ENCODE assay signal across 10 cellular contexts in genomic region chr11:133951484-133952198, GRCh38. TPM values are rescaled to one million over a fixed set of nuclear protein-coding genes. Genes with fewer than 3 reads are reported as not detected.
A peak's percentile ranks its signal among the peaks of the same experiment; 100 is the strongest.
DNase-seq lines count a peak whose midpoint lies in the region; ATAC-seq and TF ChIP-seq lines count a peak whose summit lies in the region.
"Had no signal": no experiment of that assay in that cellular context is flagged by ENCODE, and none has a peak within 500 bp of the region (broad histone marks: within the 10 kb centered on the region; RNA-seq: fewer than 3 reads in every experiment).

No MANE protein-coding gene starts in this region.

- peaks cover 11 to 16% of the 10 kb centered on the region in 2 donors for H3K36me3 Mint-ChIP-seq in activated naive CD4-positive, alpha-beta T cell treated with anti-CD3 and anti-CD28 coated beads, Interleukin-2, amount 50 U/mL, for 72 hours

- H3K9me3 ChIP-seq in psoas muscle, result no peaks in the 10 kb centered on the region

- H3K27ac Mint-ChIP-seq in activated naive CD4-positive, alpha-beta T cell treated with anti-CD3 and anti-CD28 coated beads, Interleukin-2, amount 50 U/mL, for 72 hours, result no peak overlapping the region

- peak; percentile 33 for DNase-seq in GM03348 (ENCODE audit: low spot score)
- peak; percentile 42 for DNase-seq in NCI-H446 treated with DMSO at 0.1 percent for 48 hours (lab: John Stamatoyannopoulos, UW)
- DNase-seq in fibroblast of villous mesenchyme (ENCODE audit: low read depth), result peak; percentile 24
- no peak for DNase-seq in psoas muscle
- DNase-seq in GDM1 (lab: John Stamatoyannopoulos, UW), result no peak
- DNase-seq in KG1 (lab: John Stamatoyannopoulos, UW), result no peak
- DNase-seq in activated naive CD4-positive, alpha-beta T cell treated with anti-CD3 and anti-CD28 coated beads, Interleukin-2, amount 50 U/mL, for 72 hours (ENCODE audit: low spot score in 2 of 2), result no peak
- DNase-seq: activated CD8-positive, alpha-beta memory T cell treated with anti-CD3 and anti-CD28 coated beads, Interleukin-2, amount 50 U/mL, for 48 hours; Kasumi-1 had no signal

- peaks cover 0 to 24% (median 0%) of the 10 kb centered on the region in 3 donors for H3K27me3 ChIP-seq in psoas muscle (ENCODE audit: insufficient read depth in 3 of 3, low read length in 2 of 3)

- WGBS in psoas muscle, 3 donors, result 19 to 32% (median 27%) methylated on average over 25 of the region's 25 CpGs

- TF ChIP-seq CTCF in fibroblast of villous mesenchyme (IDR thresholded peaks at IDR 0.05; ENCODE audit: insufficient read depth, low read depth, low read length) (no peak), psoas muscle (IDR thresholded peaks at IDR 0.05) (no peak)

- intact Hi-C loops in psoas muscle (cut with DNase I), result no loop called here

- peak overlapping the region; percentile 75 for H3K27ac ChIP-seq in psoas muscle

- peak in 3 of 4 donors; percentile 16 to 40 (median 33) for ATAC-seq in psoas muscle
- no peak for ATAC-seq in GM21381 (IDR thresholded peaks at IDR 0.05; ENCODE audit: unreplicated experiment)
- no peak for ATAC-seq in activated naive CD4-positive, alpha-beta T cell treated with anti-CD3 and anti-CD28 coated beads, Interleukin-2, amount 50 U/mL, for 72 hours

- no peaks in the 10 kb centered on the region for H3K36me3 ChIP-seq in psoas muscle (ENCODE audit: insufficient read depth in 1 of 2, low read depth in 1 of 2)

- no peaks in the 10 kb centered on the region for H3K9me3 Mint-ChIP-seq in activated naive CD4-positive, alpha-beta T cell treated with anti-CD3 and anti-CD28 coated beads, Interleukin-2, amount 50 U/mL, for 72 hours

- peaks cover 41% of the 10 kb centered on the region for H3K4me1 ChIP-seq in psoas muscle

- no peak overlapping the region for H3K4me3 ChIP-seq in fibroblast of villous mesenchyme (ENCODE audit: low read depth, low read length)
- peak overlapping the region; percentile 57 for H3K4me3 ChIP-seq in psoas muscle

RNA-seq across cellular contexts. Expression of gene IGSF9B, which starts 5.1 kb away (rescaled TPM):
- total RNA-seq in fibroblast of villous mesenchyme, result under 0.01 TPM in 1 of 2 replicates, not detected in the other
- total RNA-seq in psoas muscle, result 1 to 10 TPM in 2 of 4 donors, under 1 TPM in 2; 0.84 to 3.4 (median 1.0) TPM
- 1 to 10 TPM in 1 of 3 donors, under 1 TPM in 2; 0.56 to 1.5 (median 0.65) TPM for polyA plus RNA-seq in psoas muscle
- 100 to 1,000 TPM; 119 TPM for total RNA-seq in activated naive CD4-positive, alpha-beta T cell treated with anti-CD3 and anti-CD28 coated beads, Interleukin-2, amount 50 U/mL, for 72 hours

Comparison
In these comparisons a context has a peak if more than half of its experiments do, and no peak if none do; other contexts are left out.
1. DNase-seq: peak in GM03348 (single experiment), NCI-H446 treated with DMSO at 0.1 percent for 48 hours (single experiment) and fibroblast of villous mesenchyme (single experiment); none in psoas muscle (0 of 2), GDM1 (single experiment), KG1 (single experiment) and activated naive CD4-positive, alpha-beta T cell treated with anti-CD3 and anti-CD28 coated beads, Interleukin-2, amount 50 U/mL, for 72 hours (0 of 2).
2. ATAC-seq: peak in psoas muscle (3 of 4); none in GM21381 (single experiment) and activated naive CD4-positive, alpha-beta T cell treated with anti-CD3 and anti-CD28 coated beads, Interleukin-2, amount 50 U/mL, for 72 hours (0 of 2).
3. RNA of gene IGSF9B, which starts 5.1 kb away (total RNA-seq): 119 TPM in activated naive CD4-positive, alpha-beta T cell treated with anti-CD3 and anti-CD28 coated beads, Interleukin-2, amount 50 U/mL, for 72 hours; 0.84 to 3.4 TPM in psoas muscle and under 0.01 TPM in fibroblast of villous mesenchyme; every median in the first group is over 10 times any median in the second.